Comparison of ENCODE assay signal across 26 cellular contexts in genomic region chr16:29830774-29831173, GRCh38.
"Had no signal": no experiment of that assay in that cellular context is flagged by ENCODE, and none has a peak within 500 bp of the region (broad histone marks: within the 10 kb centered on the region; RNA-seq: fewer than 3 reads in every experiment).

No MANE protein-coding gene starts in this region.

- H3K36me3 ChIP-seq: SJCRH30 had no signal

- FAIRE-seq: TTC549 had no signal

- DNase-seq: activated CD4-positive, alpha-beta memory T cell treated with anti-CD3 and anti-CD28 coated beads for 36 hours; activated CD4-positive, alpha-beta T cell treated with anti-CD3 and anti-CD28 coated beads, Interleukin-2, amount 10 ng/mL, durations not matched to agents 7 days and 5 days; activated CD4-positive, CD25-positive, alpha-beta regulatory T cell; activated CD8-positive, alpha-beta memory T cell treated with anti-CD3 and anti-CD28 coated beads for 24 hours; activated effector memory CD4-positive, alpha-beta T cell treated with Interleukin-2 at 50 U/mL for 16 hours; activated naive CD4-positive, alpha-beta T cell treated with anti-CD3 and anti-CD28 coated beads for 36 hours; activated T-cell treated with anti-CD3 and anti-CD28 coated beads for 4 hours; NCI-H1092 treated with DMSO at 0.1 percent for 48 hours; NCI-H1417 treated with DMSO at 0.1 percent for 48 hours; NCI-H1694; NCI-H2029; NCI-H510A treated with DMSO at 0.1 percent for 48 hours; NCI-H69; NK-92 treated with Interleukin-12 subunit alpha and Interleukin-12 subunit beta, amount 100 ng/mL, for 24 hours; OCI-M1; RPMI8226; SJCRH30; SW 1271; T-helper 2 cell; T1000 had no signal

- ATAC-seq: Panc1, SK-N-SH treated with all-trans-retinoic acid at 6 μM for 48 hours had no signal

- H3K27ac Mint-ChIP-seq: activated CD4-positive, alpha-beta T cell treated with anti-CD3 and anti-CD28 coated beads, Interleukin-2, amount 10 ng/mL, durations not matched to agents 7 days and 5 days; activated naive CD8-positive, alpha-beta T cell had no signal

- H3K27ac ChIP-seq: KMS-11, SJCRH30, VCaP had no signal

- H3K9ac ChIP-seq: KMS-11 had no signal

- H3K9me3 ChIP-seq: SJCRH30 had no signal

- H3K27me3 ChIP-seq: SJCRH30 had no signal

- H3K4me3 Mint-ChIP-seq: activated CD4-positive, alpha-beta memory T cell treated with anti-CD3 and anti-CD28 coated beads for 36 hours; activated CD4-positive, alpha-beta T cell treated with anti-CD3 and anti-CD28 coated beads, Interleukin-2, amount 10 ng/mL, durations not matched to agents 7 days and 5 days; activated naive CD4-positive, alpha-beta T cell treated with anti-CD3 and anti-CD28 coated beads for 36 hours; activated naive CD8-positive, alpha-beta T cell had no signal

- H3K4me3 ChIP-seq: SJCRH30 had no signal

- H3K9me3 Mint-ChIP-seq: activated CD4-positive, alpha-beta memory T cell treated with anti-CD3 and anti-CD28 coated beads for 36 hours; activated CD4-positive, alpha-beta T cell treated with anti-CD3 and anti-CD28 coated beads, Interleukin-2, amount 10 ng/mL, durations not matched to agents 7 days and 5 days; activated naive CD4-positive, alpha-beta T cell treated with anti-CD3 and anti-CD28 coated beads for 36 hours had no signal

- H3K4me2 ChIP-seq: KMS-11 had no signal

- H3K27me3 Mint-ChIP-seq: activated CD4-positive, alpha-beta memory T cell treated with anti-CD3 and anti-CD28 coated beads for 36 hours; activated CD4-positive, alpha-beta T cell treated with anti-CD3 and anti-CD28 coated beads, Interleukin-2, amount 10 ng/mL, durations not matched to agents 7 days and 5 days; activated naive CD8-positive, alpha-beta T cell had no signal
